ENCODE assay signal across 1 cellular context in the genomic region with DNA sequence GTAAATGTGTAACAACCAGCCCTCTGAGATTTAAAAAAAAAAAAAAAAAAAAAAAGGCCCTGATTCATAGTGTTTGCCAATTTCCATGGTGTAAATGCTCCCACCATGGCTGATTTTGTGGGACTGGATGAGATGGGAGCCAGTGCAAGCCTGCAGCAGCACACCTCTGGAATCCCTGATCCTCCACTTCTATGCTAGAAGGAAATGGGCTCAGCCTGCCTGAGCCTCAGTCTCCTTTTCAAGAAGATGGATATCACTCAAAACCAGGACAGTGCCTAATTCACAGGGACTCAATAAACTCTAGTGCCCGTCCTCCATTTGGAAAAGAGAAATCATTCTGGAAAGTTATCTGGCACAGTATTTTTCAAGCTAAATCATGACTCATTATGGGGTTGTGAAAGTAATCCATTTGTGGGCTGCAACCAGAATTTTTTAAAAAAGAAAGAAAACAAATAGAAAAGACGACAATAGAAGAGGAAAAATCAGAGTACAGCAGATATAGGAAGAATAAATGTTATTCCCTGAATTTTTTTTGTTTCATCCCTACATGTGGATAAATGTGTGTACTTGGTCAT.
TF ChIP-seq lines count a peak whose summit lies in the region.

No MANE protein-coding gene starts in this region.

TF ChIP-seq in HepG2, 621 proteins besides CTCF, POLR2A, EP300 and RAD21:
- TF ChIP-seq ZSCAN9 (CRISPR knock-in tag; IDR thresholded peaks at IDR 0.05; ENCODE audit: borderline replicate concordance) (no peak), ZNF644 (CRISPR knock-in tag; IDR thresholded peaks at IDR 0.05; ENCODE audit: low read depth) (no peak), EEA1 (CRISPR knock-in tag; IDR thresholded peaks at IDR 0.05; ENCODE audit: borderline replicate concordance) (no peak), ZNF256 (CRISPR knock-in tag; conservative IDR thresholded peaks at IDR 0.05) (no peak), NPAS2 (CRISPR knock-in tag; IDR thresholded peaks at IDR 0.05; ENCODE audit: borderline replicate concordance) (no peak), NCOA2 (CRISPR knock-in tag; IDR thresholded peaks at IDR 0.05) (no peak), ZNF382 (CRISPR knock-in tag; IDR thresholded peaks at IDR 0.05; ENCODE audit: borderline replicate concordance) (no peak), ZNF850 (CRISPR knock-in tag; conservative IDR thresholded peaks at IDR 0.05) (no peak)
- TF ChIP-seq, protein P1, sequence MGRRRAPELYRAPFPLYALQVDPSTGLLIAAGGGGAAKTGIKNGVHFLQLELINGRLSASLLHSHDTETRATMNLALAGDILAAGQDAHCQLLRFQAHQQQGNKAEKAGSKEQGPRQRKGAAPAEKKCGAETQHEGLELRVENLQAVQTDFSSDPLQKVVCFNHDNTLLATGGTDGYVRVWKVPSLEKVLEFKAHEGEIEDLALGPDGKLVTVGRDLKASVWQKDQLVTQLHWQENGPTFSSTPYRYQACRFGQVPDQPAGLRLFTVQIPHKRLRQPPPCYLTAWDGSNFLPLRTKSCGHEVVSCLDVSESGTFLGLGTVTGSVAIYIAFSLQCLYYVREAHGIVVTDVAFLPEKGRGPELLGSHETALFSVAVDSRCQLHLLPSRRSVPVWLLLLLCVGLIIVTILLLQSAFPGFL (CRISPR knock-in tag; IDR thresholded peaks at IDR 0.05): no peak
- TF ChIP-seq, protein P2, sequence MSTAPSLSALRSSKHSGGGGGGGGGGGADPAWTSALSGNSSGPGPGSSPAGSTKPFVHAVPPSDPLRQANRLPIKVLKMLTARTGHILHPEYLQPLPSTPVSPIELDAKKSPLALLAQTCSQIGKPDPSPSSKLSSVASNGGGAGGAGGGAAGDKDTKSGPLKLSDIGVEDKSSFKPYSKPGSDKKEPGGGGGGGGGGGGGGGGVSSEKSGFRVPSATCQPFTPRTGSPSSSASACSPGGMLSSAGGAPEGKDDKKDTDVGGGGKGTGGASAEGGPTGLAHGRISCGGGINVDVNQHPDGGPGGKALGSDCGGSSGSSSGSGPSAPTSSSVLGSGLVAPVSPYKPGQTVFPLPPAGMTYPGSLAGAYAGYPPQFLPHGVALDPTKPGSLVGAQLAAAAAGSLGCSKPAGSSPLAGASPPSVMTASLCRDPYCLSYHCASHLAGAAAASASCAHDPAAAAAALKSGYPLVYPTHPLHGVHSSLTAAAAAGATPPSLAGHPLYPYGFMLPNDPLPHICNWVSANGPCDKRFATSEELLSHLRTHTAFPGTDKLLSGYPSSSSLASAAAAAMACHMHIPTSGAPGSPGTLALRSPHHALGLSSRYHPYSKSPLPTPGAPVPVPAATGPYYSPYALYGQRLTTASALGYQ (CRISPR knock-in tag; IDR thresholded peaks at IDR 0.05): no peak
